Comparison of ENCODE assay signal across 2 cellular contexts in the genomic region with DNA sequence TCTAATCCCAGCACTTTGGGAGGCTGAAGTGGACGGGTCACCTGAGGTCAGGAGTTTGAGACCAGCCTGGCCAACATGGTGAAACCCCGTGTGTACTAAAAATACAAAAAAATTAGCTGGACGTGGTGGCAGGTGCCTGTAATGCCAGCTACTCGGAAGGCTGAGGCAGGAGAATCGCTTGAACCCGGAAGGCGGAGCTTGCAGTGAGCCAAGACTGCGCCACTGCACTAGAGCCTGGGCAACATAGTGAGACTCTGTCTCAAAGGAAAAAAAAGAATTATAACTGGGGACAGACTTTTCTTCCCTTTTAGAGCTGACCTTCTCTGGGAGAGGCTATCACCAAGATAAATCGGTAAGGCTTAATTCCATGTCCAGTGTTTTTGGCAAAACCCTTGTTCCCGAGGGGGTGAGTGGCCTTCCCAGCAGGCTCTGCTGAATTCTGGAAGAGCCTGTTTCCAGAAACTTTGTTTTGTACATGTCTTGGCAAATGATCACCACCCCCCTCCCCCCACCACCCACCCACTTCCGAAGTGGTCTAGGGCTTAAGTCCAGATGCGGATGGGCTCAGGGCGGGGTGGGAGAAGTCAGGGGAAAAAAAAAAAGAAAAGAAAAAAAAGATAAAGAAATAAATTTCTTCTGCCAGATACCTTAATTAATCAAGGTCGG.
TF ChIP-seq lines count a peak whose summit lies in the region.

No MANE protein-coding gene starts in this region.

TF ChIP-seq in IMR-90, 13 proteins besides CTCF, POLR2A, EP300 and RAD21:
- TF ChIP-seq FOS (IDR thresholded peaks at IDR 0.05; ENCODE audit: low read depth, low read length): no peak
- TF ChIP-seq MXI1 (IDR thresholded peaks at IDR 0.05; ENCODE audit: borderline replicate concordance, low read depth, low read length): no peak
- TF ChIP-seq, protein P1, sequence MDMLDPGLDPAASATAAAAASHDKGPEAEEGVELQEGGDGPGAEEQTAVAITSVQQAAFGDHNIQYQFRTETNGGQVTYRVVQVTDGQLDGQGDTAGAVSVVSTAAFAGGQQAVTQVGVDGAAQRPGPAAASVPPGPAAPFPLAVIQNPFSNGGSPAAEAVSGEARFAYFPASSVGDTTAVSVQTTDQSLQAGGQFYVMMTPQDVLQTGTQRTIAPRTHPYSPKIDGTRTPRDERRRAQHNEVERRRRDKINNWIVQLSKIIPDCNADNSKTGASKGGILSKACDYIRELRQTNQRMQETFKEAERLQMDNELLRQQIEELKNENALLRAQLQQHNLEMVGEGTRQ (IDR thresholded peaks at IDR 0.05; ENCODE audit: low read depth, low read length): no peak
- TF ChIP-seq, protein P2, sequence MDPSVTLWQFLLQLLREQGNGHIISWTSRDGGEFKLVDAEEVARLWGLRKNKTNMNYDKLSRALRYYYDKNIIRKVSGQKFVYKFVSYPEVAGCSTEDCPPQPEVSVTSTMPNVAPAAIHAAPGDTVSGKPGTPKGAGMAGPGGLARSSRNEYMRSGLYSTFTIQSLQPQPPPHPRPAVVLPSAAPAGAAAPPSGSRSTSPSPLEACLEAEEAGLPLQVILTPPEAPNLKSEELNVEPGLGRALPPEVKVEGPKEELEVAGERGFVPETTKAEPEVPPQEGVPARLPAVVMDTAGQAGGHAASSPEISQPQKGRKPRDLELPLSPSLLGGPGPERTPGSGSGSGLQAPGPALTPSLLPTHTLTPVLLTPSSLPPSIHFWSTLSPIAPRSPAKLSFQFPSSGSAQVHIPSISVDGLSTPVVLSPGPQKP (IDR thresholded peaks at IDR 0.05; ENCODE audit: borderline replicate concordance, low read depth, low read length): no peak
- TF ChIP-seq RFX5 (IDR thresholded peaks at IDR 0.05; ENCODE audit: low read depth, low read length): no peak
- no peak for TF ChIP-seq CEBPB (IDR thresholded peaks at IDR 0.05; ENCODE audit: low read depth, low read length)
TF ChIP-seq in IMR-90: peak in this region for 0.

TF ChIP-seq in GM23338, 12 proteins besides CTCF, POLR2A, EP300 and RAD21:
- TF ChIP-seq POLR2AphosphoS5 (IDR thresholded peaks at IDR 0.05; ENCODE audit: low read depth): no peak
- TF ChIP-seq CREB1 (CRISPR knock-in tag; IDR thresholded peaks at IDR 0.05; ENCODE audit: low read depth): no peak
- no peak for TF ChIP-seq STAT1 (IDR thresholded peaks at IDR 0.05; ENCODE audit: unreplicated experiment)
- TF ChIP-seq, protein P3, sequence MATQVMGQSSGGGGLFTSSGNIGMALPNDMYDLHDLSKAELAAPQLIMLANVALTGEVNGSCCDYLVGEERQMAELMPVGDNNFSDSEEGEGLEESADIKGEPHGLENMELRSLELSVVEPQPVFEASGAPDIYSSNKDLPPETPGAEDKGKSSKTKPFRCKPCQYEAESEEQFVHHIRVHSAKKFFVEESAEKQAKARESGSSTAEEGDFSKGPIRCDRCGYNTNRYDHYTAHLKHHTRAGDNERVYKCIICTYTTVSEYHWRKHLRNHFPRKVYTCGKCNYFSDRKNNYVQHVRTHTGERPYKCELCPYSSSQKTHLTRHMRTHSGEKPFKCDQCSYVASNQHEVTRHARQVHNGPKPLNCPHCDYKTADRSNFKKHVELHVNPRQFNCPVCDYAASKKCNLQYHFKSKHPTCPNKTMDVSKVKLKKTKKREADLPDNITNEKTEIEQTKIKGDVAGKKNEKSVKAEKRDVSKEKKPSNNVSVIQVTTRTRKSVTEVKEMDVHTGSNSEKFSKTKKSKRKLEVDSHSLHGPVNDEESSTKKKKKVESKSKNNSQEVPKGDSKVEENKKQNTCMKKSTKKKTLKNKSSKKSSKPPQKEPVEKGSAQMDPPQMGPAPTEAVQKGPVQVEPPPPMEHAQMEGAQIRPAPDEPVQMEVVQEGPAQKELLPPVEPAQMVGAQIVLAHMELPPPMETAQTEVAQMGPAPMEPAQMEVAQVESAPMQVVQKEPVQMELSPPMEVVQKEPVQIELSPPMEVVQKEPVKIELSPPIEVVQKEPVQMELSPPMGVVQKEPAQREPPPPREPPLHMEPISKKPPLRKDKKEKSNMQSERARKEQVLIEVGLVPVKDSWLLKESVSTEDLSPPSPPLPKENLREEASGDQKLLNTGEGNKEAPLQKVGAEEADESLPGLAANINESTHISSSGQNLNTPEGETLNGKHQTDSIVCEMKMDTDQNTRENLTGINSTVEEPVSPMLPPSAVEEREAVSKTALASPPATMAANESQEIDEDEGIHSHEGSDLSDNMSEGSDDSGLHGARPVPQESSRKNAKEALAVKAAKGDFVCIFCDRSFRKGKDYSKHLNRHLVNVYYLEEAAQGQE (IDR thresholded peaks at IDR 0.05; ENCODE audit: unreplicated experiment): no peak
TF ChIP-seq in GM23338: peak in this region for 0.
